ENCODE assay signal across 8 cellular contexts in genomic region chr14:103871596-103872480, GRCh38. TPM values are rescaled to one million over a fixed set of nuclear protein-coding genes. Genes with fewer than 3 reads are reported as not detected.
DNase-seq lines count a peak whose midpoint lies in the region; ATAC-seq, FAIRE-seq and TF ChIP-seq lines count a peak whose summit lies in the region.

No MANE protein-coding gene starts in this region.

- TF ChIP-seq CTCF in CD8-positive, alpha-beta T cell (IDR thresholded peaks at IDR 0.05): no peak
- TF ChIP-seq CTCF in HEK293 (tag by site-specific recombination; IDR thresholded peaks at IDR 0.05): no peak
- TF ChIP-seq CTCF in astrocyte (IDR thresholded peaks at IDR 0.05; ENCODE audit: insufficient read depth, low read depth, low read length): no peak
- TF ChIP-seq CTCF in left lung (IDR thresholded peaks at IDR 0.05): no peak

- H3K9me3 ChIP-seq in CD8-positive, alpha-beta T cell (ENCODE audit: low read length): no peaks in the 10 kb centered on the region
- H3K9me3 ChIP-seq in HEK293 (ENCODE audit: control insufficient read depth, insufficient read depth, low read depth, low read length) (no peaks in the 10 kb centered on the region), astrocyte (ENCODE audit: insufficient read depth, low read depth, low read length) (no peaks in the 10 kb centered on the region), left lung (no peaks in the 10 kb centered on the region)

- peak overlapping the region; percentile 46 for H3K4me3 ChIP-seq in CD8-positive, alpha-beta T cell (ENCODE audit: low read depth, low read length)
- H3K4me3 ChIP-seq in HEK293 (ENCODE audit: low read depth, low read length) (no peak overlapping the region), astrocyte (ENCODE audit: insufficient read depth, low read depth, low read length) (peak overlapping the region; percentile 17), left lung (peak overlapping the region; percentile 31 to 46)

- peak; percentile 42 to 86 (median 74) for DNase-seq in CD8-positive, alpha-beta T cell
- DNase-seq in astrocyte (ENCODE audit: low read depth) (no peak), left lung (peak; percentile 81 to 92), SKM-1 treated with dmso at 0.1 percent for 144 hours (lab: John Stamatoyannopoulos, UW; ENCODE audit: unreplicated experiment) (no peak), NK-92 (lab: John Stamatoyannopoulos, UW; ENCODE audit: unreplicated experiment) (no peak)
- DNase-seq in stimulated activated CD8-positive, alpha-beta memory T cell treated with anti-CD3 and anti-CD28 coated beads, Interleukin-15, amount 100 ng/mL, for 1 hour (ENCODE audit: low read depth): peak; percentile 53

- no peaks in the 10 kb centered on the region for H4K20me1 ChIP-seq in astrocyte (ENCODE audit: insufficient read depth, low read length)

- H3K27me3 Mint-ChIP-seq in CD8-positive, alpha-beta T cell (ENCODE audit: low read depth): no peaks in the 10 kb centered on the region
- H3K27me3 Mint-ChIP-seq in T-helper 1 cell treated with Interleukin-12 subunit alpha and Interleukin-12 subunit beta and Interleukin-4 antibody, amounts not matched to agents 30 μg/mL and 1 μg/mL, for 36 hours (ENCODE audit: low read depth): no peaks in the 10 kb centered on the region
- peaks cover 1% of the 10 kb centered on the region for H3K27me3 Mint-ChIP-seq in astrocyte (ENCODE audit: low read depth, unreplicated experiment)

- H3K4me1 ChIP-seq in CD8-positive, alpha-beta T cell (ENCODE audit: insufficient read depth, low read length): peaks cover 26% of the 10 kb centered on the region
- no peaks in the 10 kb centered on the region for H3K4me1 ChIP-seq in HEK293 (ENCODE audit: control insufficient read depth, insufficient read depth, low read length)
- H3K4me1 ChIP-seq in astrocyte (ENCODE audit: insufficient read depth, low read length): peaks cover 5% of the 10 kb centered on the region
- peaks cover 9 to 29% of the 10 kb centered on the region in 2 donors for H3K4me1 ChIP-seq in left lung

- H3K27ac ChIP-seq in CD8-positive, alpha-beta T cell (ENCODE audit: low read depth, low read length): peak overlapping the region; percentile 23
- H3K27ac ChIP-seq in HEK293 (ENCODE audit: extremely low read depth, low read depth, low read length): no peak overlapping the region
- H3K27ac ChIP-seq in astrocyte (ENCODE audit: low read depth, low read length): no peak overlapping the region
- H3K27ac ChIP-seq in left lung: peak overlapping the region; percentile 69 to 70

- FAIRE-seq in astrocyte (lab: Jason Lieb, UNC): no peak

- H3K36me3 ChIP-seq in CD8-positive, alpha-beta T cell (ENCODE audit: insufficient read depth, low read length): no peaks in the 10 kb centered on the region
- H3K36me3 ChIP-seq in HEK293 (ENCODE audit: control insufficient read depth in 2 of 2, insufficient read depth in 1 of 2, low read length in 2 of 2) (no peaks in the 10 kb centered on the region), astrocyte (ENCODE audit: insufficient read depth, low read length) (no peaks in the 10 kb centered on the region), left lung (no peaks in the 10 kb centered on the region)

- no peaks in the 10 kb centered on the region for H3K36me3 Mint-ChIP-seq in CD8-positive, alpha-beta T cell
- no peaks in the 10 kb centered on the region for H3K36me3 Mint-ChIP-seq in T-helper 1 cell treated with Interleukin-12 subunit alpha and Interleukin-12 subunit beta and Interleukin-4 antibody, amounts not matched to agents 30 μg/mL and 1 μg/mL, for 36 hours (ENCODE audit: low read depth)
- no peaks in the 10 kb centered on the region for H3K36me3 Mint-ChIP-seq in astrocyte (ENCODE audit: low read depth, unreplicated experiment)

- H3K4me3 Mint-ChIP-seq in CD8-positive, alpha-beta T cell: peak overlapping the region; percentile 92
- H3K4me3 Mint-ChIP-seq in T-helper 1 cell treated with Interleukin-12 subunit alpha and Interleukin-12 subunit beta and Interleukin-4 antibody, amounts not matched to agents 30 μg/mL and 1 μg/mL, for 36 hours: peak overlapping the region; percentile 81
- H3K4me3 Mint-ChIP-seq in astrocyte (ENCODE audit: unreplicated experiment): no peak overlapping the region

- intact Hi-C loops in CD8-positive, alpha-beta T cell (cut with DNase I, micrococcal nuclease): loop anchor here (1.0 to 5.0 kb wide), 3 partner anchors 25 to 49 kb away; partner anchors contain the start of gene PPP1R13B (in 2 of the 2)
- intact Hi-C loops in left lung (cut with DNase I): no loop called here

- H3K9me3 Mint-ChIP-seq in CD8-positive, alpha-beta T cell: no peaks in the 10 kb centered on the region
- no peaks in the 10 kb centered on the region for H3K9me3 Mint-ChIP-seq in T-helper 1 cell treated with Interleukin-12 subunit alpha and Interleukin-12 subunit beta and Interleukin-4 antibody, amounts not matched to agents 30 μg/mL and 1 μg/mL, for 36 hours
- no peaks in the 10 kb centered on the region for H3K9me3 Mint-ChIP-seq in astrocyte (ENCODE audit: unreplicated experiment)

- CTCF ChIA-PET in CD8-positive, alpha-beta T cell (lab: Charles Lee): interaction anchor here (0.6 to 1.3 kb wide), 7 partner anchors 11 to 115 kb away, joined by 3 to 7 read pairs (median 4); no protein-coding TSS in a partner anchor
- CTCF ChIA-PET in HEK293 (lab: Yijun Ruan, JAX): interaction anchor here (0.5 to 0.9 kb wide), 2 partner anchors 15 to 204 kb away, joined by 4 to 5 read pairs; no protein-coding TSS in a partner anchor

- peak overlapping the region; percentile 31 for H3K9ac ChIP-seq in astrocyte (ENCODE audit: low read length)

- H3K4me1 Mint-ChIP-seq in CD8-positive, alpha-beta T cell (ENCODE audit: low read depth): peaks cover 19% of the 10 kb centered on the region
- peaks cover 9% of the 10 kb centered on the region for H3K4me1 Mint-ChIP-seq in T-helper 1 cell treated with Interleukin-12 subunit alpha and Interleukin-12 subunit beta and Interleukin-4 antibody, amounts not matched to agents 30 μg/mL and 1 μg/mL, for 36 hours (ENCODE audit: low read depth)
- H3K4me1 Mint-ChIP-seq in astrocyte (ENCODE audit: low read depth, unreplicated experiment): no peaks in the 10 kb centered on the region

- peak overlapping the region; percentile 92 for H3K27ac Mint-ChIP-seq in CD8-positive, alpha-beta T cell
- peak overlapping the region; percentile 82 for H3K27ac Mint-ChIP-seq in T-helper 1 cell treated with Interleukin-12 subunit alpha and Interleukin-12 subunit beta and Interleukin-4 antibody, amounts not matched to agents 30 μg/mL and 1 μg/mL, for 36 hours
- H3K27ac Mint-ChIP-seq in astrocyte (ENCODE audit: unreplicated experiment): no peak overlapping the region

- no peaks in the 10 kb centered on the region for H3K27me3 ChIP-seq in CD8-positive, alpha-beta T cell (ENCODE audit: insufficient read depth, low read length)
- H3K27me3 ChIP-seq in astrocyte (ENCODE audit: insufficient read depth, low read length) (no peaks in the 10 kb centered on the region), left lung (peaks cover 0 to 9% of the 10 kb centered on the region in 2 donors)

- H3K4me2 ChIP-seq in astrocyte (ENCODE audit: low read length): peak overlapping the region; percentile 77

- no peaks in the 10 kb centered on the region for H3K79me2 ChIP-seq in astrocyte (ENCODE audit: insufficient read depth, low read length)

- peak overlapping the region; percentile 80 for H2AFZ ChIP-seq in astrocyte (ENCODE audit: low read depth, low read length)

- peak; percentile 83 for ATAC-seq in CD8-positive, alpha-beta T cell
- ATAC-seq in left lung: peak; percentile 97

- POLR2A ChIA-PET in CD8-positive, alpha-beta T cell (lab: Charles Lee): interaction anchor here (0.6 kb wide), 1 partner anchor 51 kb away, joined by 3 read pairs; no protein-coding TSS in a partner anchor
- POLR2A ChIA-PET in HEK293 (lab: Yijun Ruan, JAX): no interaction called here

TF ChIP-seq in HEK293, 187 proteins besides CTCF, POLR2A, EP300 and RAD21 (continues in another document):
- peak; percentile 97 for TF ChIP-seq KLF1 (tag by site-specific recombination; IDR thresholded peaks at IDR 0.05)
- TF ChIP-seq ZNF501 (tag by site-specific recombination; IDR thresholded peaks at IDR 0.05): no peak
- no peak for TF ChIP-seq ZNF701 (tag by site-specific recombination; IDR thresholded peaks at IDR 0.05)
- TF ChIP-seq SP3 (tag by site-specific recombination; IDR thresholded peaks at IDR 0.05): 0 out of 2 replicates have a peak, but pooled peaks have one; percentile 35
- peak; percentile 96 for TF ChIP-seq KLF8 (tag by site-specific recombination; IDR thresholded peaks at IDR 0.05)
- TF ChIP-seq KLF10 (tag by site-specific recombination; IDR thresholded peaks at IDR 0.05): peak; percentile 74
- TF ChIP-seq ZBTB8A (tag by site-specific recombination; IDR thresholded peaks at IDR 0.05): no peak
- TF ChIP-seq ZNF184 (tag by site-specific recombination; IDR thresholded peaks at IDR 0.05): no peak
- no peak for TF ChIP-seq PRDM1 (tag by site-specific recombination; IDR thresholded peaks at IDR 0.05)
- TF ChIP-seq ELK4 (IDR thresholded peaks at IDR 0.05; ENCODE audit: borderline replicate concordance, low read depth, low read length): no peak
- TF ChIP-seq ZNF777 (tag by site-specific recombination; IDR thresholded peaks at IDR 0.05; ENCODE audit: borderline replicate concordance): no peak
- TF ChIP-seq ZNF169 (tag by site-specific recombination; IDR thresholded peaks at IDR 0.05): no peak
- TF ChIP-seq ZNF664 (tag by site-specific recombination; IDR thresholded peaks at IDR 0.05): no peak
- TF ChIP-seq ZBTB21 (tag by site-specific recombination; IDR thresholded peaks at IDR 0.05): no peak
- no peak for TF ChIP-seq ZFP69B (tag by site-specific recombination; IDR thresholded peaks at IDR 0.05)
- TF ChIP-seq ZBTB17 (tag by site-specific recombination; IDR thresholded peaks at IDR 0.05): no peak
- peak; percentile 92 for TF ChIP-seq KLF9 (tag by site-specific recombination; IDR thresholded peaks at IDR 0.05; ENCODE audit: low read depth)

RNA-seq across cellular contexts. Expression of gene PPP1R13B, which starts 24.5 kb away (rescaled TPM):
- 10 to 100 TPM; 20.9 to 22.6 TPM for total RNA-seq in CD8-positive, alpha-beta T cell
- total RNA-seq in astrocyte (7.0 and 9.5 TPM in 2 replicates), left lung (10 to 100 TPM; 48.0 to 57.8 TPM)

RNA-seq across cellular contexts. Expression of gene TDRD9, which starts 56.4 kb away (rescaled TPM):
- 1 to 10 TPM in 1 of 2 experiments, under 1 TPM in 1; 0.73 to 1.1 TPM for total RNA-seq in CD8-positive, alpha-beta T cell
- not detected in 2 replicates for total RNA-seq in astrocyte
- total RNA-seq in left lung: 1 to 10 TPM; 5.4 to 9.1 TPM

Comparison
In these comparisons a context has a peak if more than half of its experiments do, and no peak if none do; other contexts are left out.
1. DNase-seq: peak in CD8-positive, alpha-beta T cell (7 of 7), left lung (2 of 2) and stimulated activated CD8-positive, alpha-beta memory T cell treated with anti-CD3 and anti-CD28 coated beads, Interleukin-15, amount 100 ng/mL, for 1 hour (single experiment); none in astrocyte (single experiment), SKM-1 treated with dmso at 0.1 percent for 144 hours (single experiment) and NK-92 (single experiment).
2. H3K27ac ChIP-seq: peak in CD8-positive, alpha-beta T cell (single experiment) and left lung (2 of 2); none in HEK293 (single experiment) and astrocyte (single experiment).
3. intact Hi-C loops: an anchor here in CD8-positive, alpha-beta T cell (1.0 to 5.0 kb wide); none called in left lung.